Comparison of ENCODE assay signal across 28 cellular contexts in the genomic region with DNA sequence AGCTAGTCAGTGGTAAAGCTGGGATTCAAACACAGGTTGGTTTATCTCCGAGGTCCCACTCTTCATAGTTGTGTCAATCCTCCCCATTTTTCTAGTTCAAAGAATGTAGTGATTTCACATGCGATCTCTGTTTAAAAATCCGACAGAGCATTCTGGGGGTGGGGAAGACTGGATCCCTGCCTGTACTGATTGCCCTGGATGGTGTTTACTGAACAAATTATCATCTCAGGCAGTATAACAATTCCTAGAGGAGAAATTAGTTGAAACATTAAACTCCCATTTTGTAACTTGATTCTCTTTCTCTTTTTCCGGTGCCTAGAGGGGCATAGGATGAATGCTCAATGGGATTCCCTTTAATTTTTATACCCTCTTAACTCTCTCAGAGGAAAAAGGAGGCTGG. TPM values are rescaled to one million over a fixed set of nuclear protein-coding genes. Genes with fewer than 3 reads are reported as not detected.
"Had no signal": no experiment of that assay in that cellular context is flagged by ENCODE, and none has a peak within 500 bp of the region (broad histone marks: within the 10 kb centered on the region; RNA-seq: fewer than 3 reads in every experiment).

No MANE protein-coding gene starts in this region.

- H3K9me3 ChIP-seq: esophagus squamous epithelium, heart right ventricle, left ventricle myocardium inferior, lower lobe of right lung, ovary, psoas muscle, spleen, thoracic aorta, tibial nerve, upper lobe of left lung had no signal

- H3K36me3 ChIP-seq: esophagus squamous epithelium, heart right ventricle, left ventricle myocardium inferior, lower lobe of right lung, ovary, spleen, thoracic aorta, tibial nerve, upper lobe of left lung had no signal

- H3K36me3 Mint-ChIP-seq: naive thymus-derived CD8-positive, alpha-beta T cell; stimulated activated naive B cell treated with anti-CD40 and anti-IgM and Interleukin-4, amounts not matched to agents 10 μg/mL and 1 μg/mL and 100 μg/mL, for 72 hours had no signal

- H3K4me1 Mint-ChIP-seq: naive thymus-derived CD8-positive, alpha-beta T cell had no signal

- H3K27me3 ChIP-seq: ovary, tibial nerve, upper lobe of left lung had no signal

- H3K27ac ChIP-seq: coronary artery, esophagus squamous epithelium, heart right ventricle, left ventricle myocardium inferior, lower lobe of right lung, ovary, psoas muscle, skin epidermis, spleen, thoracic aorta, tibial nerve, upper lobe of left lung had no signal

- H3K9me3 Mint-ChIP-seq: naive thymus-derived CD8-positive, alpha-beta T cell; stimulated activated naive B cell treated with anti-CD40 and anti-IgM and Interleukin-4, amounts not matched to agents 10 μg/mL and 1 μg/mL and 100 μg/mL, for 72 hours; stimulated activated naive CD8-positive, alpha-beta T cell treated with anti-CD3 and anti-CD28 coated beads, Interleukin-15, Interleukin-2, amounts not matched to agents 100 ng/mL and 50 ng/mL, for 24 hours had no signal

- H3K4me1 ChIP-seq: esophagus squamous epithelium, left ventricle myocardium inferior, lower lobe of right lung, psoas muscle, spleen, tibial nerve, upper lobe of left lung had no signal

- H3K4me3 Mint-ChIP-seq: naive thymus-derived CD8-positive, alpha-beta T cell; stimulated activated naive B cell treated with anti-CD40 and anti-IgM and Interleukin-4, amounts not matched to agents 10 μg/mL and 1 μg/mL and 100 μg/mL, for 72 hours; stimulated activated naive CD8-positive, alpha-beta T cell treated with anti-CD3 and anti-CD28 coated beads, Interleukin-15, Interleukin-2, amounts not matched to agents 100 ng/mL and 50 ng/mL, for 24 hours had no signal

- H3K27ac Mint-ChIP-seq: naive thymus-derived CD8-positive, alpha-beta T cell; stimulated activated naive B cell treated with anti-CD40 and anti-IgM and Interleukin-4, amounts not matched to agents 10 μg/mL and 1 μg/mL and 100 μg/mL, for 72 hours; stimulated activated naive CD8-positive, alpha-beta T cell treated with anti-CD3 and anti-CD28 coated beads, Interleukin-15, Interleukin-2, amounts not matched to agents 100 ng/mL and 50 ng/mL, for 24 hours had no signal

- ATAC-seq: lower lobe of right lung; naive thymus-derived CD8-positive, alpha-beta T cell; psoas muscle; stimulated activated naive B cell treated with anti-CD40 and anti-IgM and Interleukin-4, amounts not matched to agents 10 μg/mL and 1 μg/mL and 100 μg/mL, for 72 hours had no signal

- H3K4me3 ChIP-seq: coronary artery, esophagus squamous epithelium, heart right ventricle, left ventricle myocardium inferior, lower lobe of right lung, ovary, psoas muscle, skin epidermis, spleen, thoracic aorta, tibial nerve, upper lobe of left lung had no signal

- DNase-seq: dermis blood vessel endothelial cell; effector memory CD4-positive, alpha-beta T cell; erythroblast; esophagus squamous epithelium; foreskin melanocyte; glutamatergic neuron; hippocampal formation; left cardiac atrium; left ventricle myocardium inferior; lower lobe of right lung; naive thymus-derived CD8-positive, alpha-beta T cell; occipital lobe; ovary; psoas muscle; right cardiac atrium; spleen; stimulated activated CD4-positive, alpha-beta T cell treated with anti-CD3 and anti-CD28 coated beads, Interleukin-4, amount 100 ng/mL, for 4 hours; stimulated activated naive B cell treated with anti-CD40 and anti-IgM and Interleukin-4, amounts not matched to agents 10 μg/mL and 1 μg/mL and 100 μg/mL, for 72 hours; upper lobe of left lung had no signal

RNA-seq across cellular contexts. Expression of a gene that starts 10.1 kb away (rescaled TPM):
- total RNA-seq: dermis blood vessel endothelial cell; heart right ventricle; left cardiac atrium; left ventricle myocardium inferior; mesenteric fat pad; myocyte; naive thymus-derived CD8-positive, alpha-beta T cell; occipital lobe; psoas muscle; right cardiac atrium; spleen; thoracic aorta; tibial nerve had no signal
- polyA plus RNA-seq: heart right ventricle; naive thymus-derived CD8-positive, alpha-beta T cell; neural cell; ovary; psoas muscle; right cardiac atrium; spleen had no signal
